2 cellular contexts compared by ENCODE assay signal in genomic region chr2:88179228-88179679, GRCh38.
TF ChIP-seq lines count a peak whose summit lies in the region.

No MANE protein-coding gene starts in this region.

TF ChIP-seq in GM12878, 131 proteins besides CTCF, POLR2A, EP300 and RAD21:
- TF ChIP-seq CHD4 (IDR thresholded peaks at IDR 0.05), result no peak
- no peak for TF ChIP-seq USF2 (IDR thresholded peaks at IDR 0.05; ENCODE audit: borderline replicate concordance, low read depth, low read length)
- peak; percentile 40 for TF ChIP-seq NR2F1 (conservative IDR thresholded peaks at IDR 0.05)
- no peak for TF ChIP-seq ZNF217 (IDR thresholded peaks at IDR 0.05)
- TF ChIP-seq NR2C1 (IDR thresholded peaks at IDR 0.05), result 0 out of 2 replicates have a peak, but pooled peaks have one; percentile 12
- TF ChIP-seq MTA2 (IDR thresholded peaks at IDR 0.05; ENCODE audit: low read depth), result no peak
- TF ChIP-seq ZNF687 (IDR thresholded peaks at IDR 0.05), result no peak
- TF ChIP-seq SUPT20H (IDR thresholded peaks at IDR 0.05; ENCODE audit: borderline replicate concordance, control insufficient read depth, low read depth, low read length), result no peak
- no peak for TF ChIP-seq BCLAF1 (IDR thresholded peaks at IDR 0.05)
- TF ChIP-seq ELK1 (IDR thresholded peaks at IDR 0.05; ENCODE audit: low read depth, low read length), result no peak

TF ChIP-seq in HepG2, 621 proteins besides CTCF, POLR2A, EP300 and RAD21:
- TF ChIP-seq BATF2 (CRISPR knock-in tag; IDR thresholded peaks at IDR 0.05) (no peak), RBAK (CRISPR knock-in tag; IDR thresholded peaks at IDR 0.05) (no peak), HNF4G (IDR thresholded peaks at IDR 0.05; ENCODE audit: borderline replicate concordance, low read depth, low read length) (0 out of 2 replicates have a peak, but pooled peaks have one; percentile 17), HNF4G (CRISPR knock-in tag; IDR thresholded peaks at IDR 0.05; ENCODE audit: borderline replicate concordance, low read depth) (no peak), PLRG1 (conservative IDR thresholded peaks at IDR 0.05) (no peak), ZNF343 (CRISPR knock-in tag; IDR thresholded peaks at IDR 0.05) (no peak), DZIP1 (CRISPR knock-in tag; IDR thresholded peaks at IDR 0.05) (no peak), NR2F1 (CRISPR knock-in tag; IDR thresholded peaks at IDR 0.05) (0 out of 4 replicates have a peak, but pooled peaks have one; percentile 18 to 55), CENPT (CRISPR knock-in tag; IDR thresholded peaks at IDR 0.05; ENCODE audit: low read depth) (no peak), ATF7 (IDR thresholded peaks at IDR 0.05) (no peak), ATF7 (CRISPR knock-in tag; IDR thresholded peaks at IDR 0.05) (no peak), HNRNPL (IDR thresholded peaks at IDR 0.05; ENCODE audit: low read depth, low read length) (peak; percentile 96), NR2C2 (CRISPR knock-in tag; IDR thresholded peaks at IDR 0.05; ENCODE audit: borderline replicate concordance) (peak; percentile 38; the same call in 1 of the 2 replicates), MAFG (CRISPR knock-in tag; IDR thresholded peaks at IDR 0.05) (no peak), THAP9 (CRISPR knock-in tag; IDR thresholded peaks at IDR 0.05; ENCODE audit: borderline replicate concordance) (no peak), REL (CRISPR knock-in tag; conservative IDR thresholded peaks at IDR 0.05) (no peak), HIC2 (CRISPR knock-in tag; IDR thresholded peaks at IDR 0.05; ENCODE audit: low read depth) (peak; percentile 81), DDIT3 (CRISPR knock-in tag; IDR thresholded peaks at IDR 0.05) (no peak), ZNF18 (CRISPR knock-in tag; IDR thresholded peaks at IDR 0.05; ENCODE audit: insufficient replicate concordance) (no peak), ZNF687 (CRISPR knock-in tag; IDR thresholded peaks at IDR 0.05) (0 out of 2 replicates have a peak, but pooled peaks have one; percentile 22), NR2F6 (IDR thresholded peaks at IDR 0.05) (no peak), NR2F6 (CRISPR knock-in tag; IDR thresholded peaks at IDR 0.05) (peak; percentile 55), PITX1 (CRISPR knock-in tag; IDR thresholded peaks at IDR 0.05) (no peak)
